In genomic region chr2:240998706-240999000, GRCh38 we compare ENCODE assay signal across 8 cellular contexts. TPM values are rescaled to one million over a fixed set of nuclear protein-coding genes. Genes with fewer than 3 reads are reported as not detected.
DNase-seq lines count a peak whose midpoint lies in the region; ATAC-seq and TF ChIP-seq lines count a peak whose summit lies in the region.

No MANE protein-coding gene starts in this region.

- TF ChIP-seq CTCF in astrocyte of the cerebellum (IDR thresholded peaks at IDR 0.05; ENCODE audit: low read depth, low read length, missing control alignments) (no peak), lung (IDR thresholded peaks at IDR 0.05; ENCODE audit: control extremely low read depth, extremely low read depth) (no peak), transverse colon (IDR thresholded peaks at IDR 0.05) (no peak)

- H3K4me3 Mint-ChIP-seq in activated T-cell treated with anti-CD3 and anti-CD28 coated beads, Interleukin-2, amount 50 U/mL, for 72 hours, result peak overlapping the region; percentile 50

- H3K27me3 ChIP-seq in lung (ENCODE audit: control insufficient read depth, insufficient read depth) (no peaks in the 10 kb centered on the region), transverse colon (peaks cover 7% of the 10 kb centered on the region)

- H3K9me3 Mint-ChIP-seq in activated T-cell treated with anti-CD3 and anti-CD28 coated beads, Interleukin-2, amount 50 U/mL, for 72 hours, result peaks cover 2 to 3% of the 10 kb centered on the region in 2 donors

- H3K9me3 ChIP-seq in lung (ENCODE audit: control insufficient read depth in 2 of 2, insufficient read depth in 1 of 2, low read length in 1 of 2), result peaks cover 0 to 6% of the 10 kb centered on the region in 2 donors
- peaks cover 1 to 4% of the 10 kb centered on the region in 2 donors for H3K9me3 ChIP-seq in transverse colon

- peaks cover 21% of the 10 kb centered on the region for H3K27me3 Mint-ChIP-seq in activated T-cell treated with anti-CD3 and anti-CD28 coated beads, Interleukin-2, amount 50 U/mL, for 72 hours (ENCODE audit: low read depth)

- peak overlapping the region; percentile 57 to 75 for H3K27ac ChIP-seq in lung (ENCODE audit: low read depth in 1 of 2, low read length in 1 of 2)
- peak overlapping the region; percentile 32 to 75 (median 55) for H3K27ac ChIP-seq in transverse colon

- H3K27ac Mint-ChIP-seq in activated T-cell treated with anti-CD3 and anti-CD28 coated beads, Interleukin-2, amount 50 U/mL, for 72 hours, result no peak overlapping the region

- 1% methylated on average over 26 to 52 of the region's 52 CpGs for WGBS in lung, 2 donors
- 5% methylated on average over 18 of the region's 52 CpGs; no CpG with 5 or more reads in 1 of the 2 donors for WGBS in transverse colon (ENCODE audit: low coverage in 1 of 2), 2 donors

- H3K4me1 Mint-ChIP-seq in activated T-cell treated with anti-CD3 and anti-CD28 coated beads, Interleukin-2, amount 50 U/mL, for 72 hours (ENCODE audit: low read depth), result peaks cover 6% of the 10 kb centered on the region

- peak overlapping the region; percentile 55 for H3K4me3 ChIP-seq in astrocyte of the cerebellum (ENCODE audit: low read depth, low read length)
- peak overlapping the region; percentile 59 for H3K4me3 ChIP-seq in lung
- H3K4me3 ChIP-seq in transverse colon, result peak overlapping the region; percentile 48 to 66 (median 60)

- no peak for TF ChIP-seq POLR2A in transverse colon (IDR thresholded peaks at IDR 0.05)

- H3K36me3 Mint-ChIP-seq in activated T-cell treated with anti-CD3 and anti-CD28 coated beads, Interleukin-2, amount 50 U/mL, for 72 hours (ENCODE audit: insufficient read depth in 2 of 2), result peaks cover 2% of the 10 kb centered on the region in 2 donors

- H3K4me1 ChIP-seq in lung (ENCODE audit: control insufficient read depth in 2 of 2, insufficient read depth in 2 of 2, low read length in 2 of 2) (peaks cover 0 to 46% of the 10 kb centered on the region in 2 donors), transverse colon (peaks cover 0 to 26% (median 10%) of the 10 kb centered on the region in 4 donors)

- H3K36me3 ChIP-seq in lung (ENCODE audit: control insufficient read depth in 2 of 2, insufficient read depth in 2 of 2, low read length in 2 of 2), result peaks cover 0 to 12% of the 10 kb centered on the region in 2 donors
- H3K36me3 ChIP-seq in transverse colon, result no peaks in the 10 kb centered on the region

- ATAC-seq in activated T-cell treated with anti-CD3 and anti-CD28 coated beads, Interleukin-2, amount 50 U/mL, for 72 hours (replicated peaks in 1 of 2), result no peak
- ATAC-seq in lung (ENCODE audit: insufficient read depth, low FRiP score) (no peak), GM21515 (IDR thresholded peaks at IDR 0.05; ENCODE audit: unreplicated experiment) (no peak)

- no peak for TF ChIP-seq EP300 in transverse colon (IDR thresholded peaks at IDR 0.05; ENCODE audit: low read depth)

- in situ Hi-C loops in astrocyte of the cerebellum (cut with HindIII; ENCODE audit: low sequenced_read_pairs) (no loop called here), transverse colon (cut with MboI; ENCODE audit: low pct_ligation_motif_present in 1 of 4, low pct_unique_long_range_greater_than_20kb in 1 of 4, low sequenced_read_pairs in 3 of 4) (no loop called here)

- intact Hi-C loops in transverse colon (cut with DNase I; ENCODE audit: low total_unique reads), result no loop called here

- no peak for DNase-seq in activated T-cell treated with anti-CD3 and anti-CD28 coated beads, Interleukin-2, amount 50 U/mL, for 72 hours
- DNase-seq in activated T-cell treated with anti-CD3 and anti-CD28 coated beads, Interleukin-2, amount 50 U/mL, for 48 hours, result no peak
- DNase-seq in astrocyte of the cerebellum (ENCODE audit: low read depth) (no peak), lung (ENCODE audit: low spot score) (peak; percentile 27), transverse colon (no peak)
- no peak for DNase-seq in central memory CD4-positive, alpha-beta T cell
- no peak for DNase-seq in activated CD4-positive, alpha-beta T cell treated with anti-CD3 and anti-CD28 coated beads for 1 hour

RNA-seq across cellular contexts. Expression of gene SNED1, which starts 0.2 kb away (rescaled TPM):
- total RNA-seq in activated T-cell treated with anti-CD3 and anti-CD28 coated beads, Interleukin-2, amount 50 U/mL, for 72 hours, result 1 to 10 TPM in 1 of 2 donors, under 1 TPM in 1; 0.36 to 4.1 TPM
- 10 to 100 TPM; 57.1 to 74.6 TPM for total RNA-seq in lung
- polyA plus RNA-seq in lung, result 10 to 100 TPM in 1 of 2 donors, 1 to 10 TPM in 1; 5.9 to 12.3 TPM
- 10 to 100 TPM in 3 of 4 donors, 1 to 10 TPM in 1; 8.2 to 65.5 (median 30.0) TPM for total RNA-seq in transverse colon
